In the genomic region with DNA sequence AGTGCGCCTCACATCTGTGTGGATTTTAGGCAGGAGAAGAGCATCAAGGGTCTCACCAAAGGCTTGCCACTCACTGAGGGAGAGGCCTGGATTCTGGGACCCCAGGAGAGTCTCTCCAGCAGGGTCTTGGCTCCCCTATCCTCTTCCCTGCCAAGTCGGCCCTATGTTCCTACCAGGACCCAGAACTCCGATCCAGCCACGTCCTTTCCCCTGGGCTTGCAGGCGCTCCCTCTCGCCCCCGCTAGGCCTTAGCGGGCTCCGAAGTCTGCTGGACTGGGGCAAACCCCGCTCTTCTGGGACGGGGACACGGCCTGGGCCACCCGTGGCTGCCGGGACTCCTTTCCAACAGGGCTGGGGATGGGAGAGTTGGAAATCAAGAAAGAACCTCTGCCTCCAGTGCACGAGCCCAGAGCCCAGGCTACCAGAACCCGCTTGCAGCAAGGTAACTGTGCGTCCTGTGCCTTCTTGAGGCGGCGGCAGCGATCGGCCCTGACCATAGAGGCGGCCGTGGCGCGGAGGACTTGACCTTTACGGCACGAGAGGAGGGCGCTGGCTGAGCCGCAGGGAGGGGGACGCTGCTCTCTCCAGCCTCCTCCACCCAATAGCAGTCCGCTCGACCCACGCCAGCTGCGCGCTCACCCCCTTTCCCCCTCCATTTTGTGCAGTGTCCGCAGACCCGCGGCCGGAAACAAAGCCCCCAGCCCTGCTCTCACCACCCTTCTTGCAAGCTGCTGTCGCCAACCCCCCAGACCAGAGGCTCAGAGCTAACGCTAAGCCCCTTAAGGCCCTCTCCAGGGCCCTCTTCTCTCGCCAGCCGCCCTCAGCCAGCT, we compare ENCODE assay signal across 1 cellular context.
TF ChIP-seq lines count a peak whose summit lies in the region.

No MANE protein-coding gene starts in this region.

TF ChIP-seq in HepG2, 621 proteins besides CTCF, POLR2A, EP300 and RAD21:
- TF ChIP-seq SRSF4 (IDR thresholded peaks at IDR 0.05; ENCODE audit: low read depth, low read length, poor library complexity, severe bottlenecking) (no peak), ZNF251 (CRISPR knock-in tag; IDR thresholded peaks at IDR 0.05) (no peak), ZNF607 (CRISPR knock-in tag; IDR thresholded peaks at IDR 0.05; ENCODE audit: borderline replicate concordance) (no peak), ZNF274 (CRISPR knock-in tag; IDR thresholded peaks at IDR 0.05) (no peak), KMT2A (CRISPR knock-in tag; IDR thresholded peaks at IDR 0.05) (no peak), RBM22 (optimal IDR thresholded peaks at IDR 0.05; ENCODE audit: low read length) (no peak), FOXO1 (CRISPR knock-in tag; IDR thresholded peaks at IDR 0.05) (no peak), ZNF460 (CRISPR knock-in tag; IDR thresholded peaks at IDR 0.05; ENCODE audit: borderline replicate concordance) (no peak), ZNF75D (CRISPR knock-in tag; IDR thresholded peaks at IDR 0.05; ENCODE audit: borderline replicate concordance) (no peak), ZNF782 (CRISPR knock-in tag; IDR thresholded peaks at IDR 0.05; ENCODE audit: borderline replicate concordance) (no peak), ZNF282 (IDR thresholded peaks at IDR 0.05; ENCODE audit: partially characterized antibody) (no peak), ZFP62 (CRISPR knock-in tag; IDR thresholded peaks at IDR 0.05) (no peak), ZNF143 (CRISPR knock-in tag; IDR thresholded peaks at IDR 0.05) (no peak)
- TF ChIP-seq, protein P1, sequence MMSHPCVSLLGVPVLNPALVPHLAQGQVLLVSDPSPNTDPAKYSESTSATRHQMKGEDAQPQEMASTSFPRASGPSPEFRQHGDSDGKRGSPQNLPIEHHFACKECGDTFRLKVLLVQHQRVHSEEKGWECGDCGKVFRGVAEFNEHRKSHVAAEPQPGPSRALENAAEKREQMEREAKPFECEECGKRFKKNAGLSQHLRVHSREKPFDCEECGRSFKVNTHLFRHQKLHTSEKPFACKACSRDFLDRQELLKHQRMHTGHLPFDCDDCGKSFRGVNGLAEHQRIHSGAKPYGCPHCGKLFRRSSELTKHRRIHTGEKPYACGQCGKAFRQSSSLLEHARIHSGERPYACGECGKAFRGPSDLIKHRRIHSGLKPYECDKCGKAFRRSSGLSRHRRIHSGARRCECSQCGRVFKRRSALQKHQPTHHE (CRISPR knock-in tag; IDR thresholded peaks at IDR 0.05; ENCODE audit: borderline replicate concordance): no peak
- TF ChIP-seq, protein P2, sequence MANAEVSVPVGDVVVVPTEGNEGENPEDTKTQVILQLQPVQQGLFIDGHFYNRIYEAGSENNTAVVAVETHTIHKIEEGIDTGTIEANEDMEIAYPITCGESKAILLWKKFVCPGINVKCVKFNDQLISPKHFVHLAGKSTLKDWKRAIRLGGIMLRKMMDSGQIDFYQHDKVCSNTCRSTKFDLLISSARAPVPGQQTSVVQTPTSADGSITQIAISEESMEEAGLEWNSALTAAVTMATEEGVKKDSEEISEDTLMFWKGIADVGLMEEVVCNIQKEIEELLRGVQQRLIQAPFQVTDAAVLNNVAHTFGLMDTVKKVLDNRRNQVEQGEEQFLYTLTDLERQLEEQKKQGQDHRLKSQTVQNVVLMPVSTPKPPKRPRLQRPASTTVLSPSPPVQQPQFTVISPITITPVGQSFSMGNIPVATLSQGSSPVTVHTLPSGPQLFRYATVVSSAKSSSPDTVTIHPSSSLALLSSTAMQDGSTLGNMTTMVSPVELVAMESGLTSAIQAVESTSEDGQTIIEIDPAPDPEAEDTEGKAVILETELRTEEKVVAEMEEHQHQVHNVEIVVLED (CRISPR knock-in tag; IDR thresholded peaks at IDR 0.05; ENCODE audit: borderline replicate concordance): no peak
- TF ChIP-seq, protein P3, sequence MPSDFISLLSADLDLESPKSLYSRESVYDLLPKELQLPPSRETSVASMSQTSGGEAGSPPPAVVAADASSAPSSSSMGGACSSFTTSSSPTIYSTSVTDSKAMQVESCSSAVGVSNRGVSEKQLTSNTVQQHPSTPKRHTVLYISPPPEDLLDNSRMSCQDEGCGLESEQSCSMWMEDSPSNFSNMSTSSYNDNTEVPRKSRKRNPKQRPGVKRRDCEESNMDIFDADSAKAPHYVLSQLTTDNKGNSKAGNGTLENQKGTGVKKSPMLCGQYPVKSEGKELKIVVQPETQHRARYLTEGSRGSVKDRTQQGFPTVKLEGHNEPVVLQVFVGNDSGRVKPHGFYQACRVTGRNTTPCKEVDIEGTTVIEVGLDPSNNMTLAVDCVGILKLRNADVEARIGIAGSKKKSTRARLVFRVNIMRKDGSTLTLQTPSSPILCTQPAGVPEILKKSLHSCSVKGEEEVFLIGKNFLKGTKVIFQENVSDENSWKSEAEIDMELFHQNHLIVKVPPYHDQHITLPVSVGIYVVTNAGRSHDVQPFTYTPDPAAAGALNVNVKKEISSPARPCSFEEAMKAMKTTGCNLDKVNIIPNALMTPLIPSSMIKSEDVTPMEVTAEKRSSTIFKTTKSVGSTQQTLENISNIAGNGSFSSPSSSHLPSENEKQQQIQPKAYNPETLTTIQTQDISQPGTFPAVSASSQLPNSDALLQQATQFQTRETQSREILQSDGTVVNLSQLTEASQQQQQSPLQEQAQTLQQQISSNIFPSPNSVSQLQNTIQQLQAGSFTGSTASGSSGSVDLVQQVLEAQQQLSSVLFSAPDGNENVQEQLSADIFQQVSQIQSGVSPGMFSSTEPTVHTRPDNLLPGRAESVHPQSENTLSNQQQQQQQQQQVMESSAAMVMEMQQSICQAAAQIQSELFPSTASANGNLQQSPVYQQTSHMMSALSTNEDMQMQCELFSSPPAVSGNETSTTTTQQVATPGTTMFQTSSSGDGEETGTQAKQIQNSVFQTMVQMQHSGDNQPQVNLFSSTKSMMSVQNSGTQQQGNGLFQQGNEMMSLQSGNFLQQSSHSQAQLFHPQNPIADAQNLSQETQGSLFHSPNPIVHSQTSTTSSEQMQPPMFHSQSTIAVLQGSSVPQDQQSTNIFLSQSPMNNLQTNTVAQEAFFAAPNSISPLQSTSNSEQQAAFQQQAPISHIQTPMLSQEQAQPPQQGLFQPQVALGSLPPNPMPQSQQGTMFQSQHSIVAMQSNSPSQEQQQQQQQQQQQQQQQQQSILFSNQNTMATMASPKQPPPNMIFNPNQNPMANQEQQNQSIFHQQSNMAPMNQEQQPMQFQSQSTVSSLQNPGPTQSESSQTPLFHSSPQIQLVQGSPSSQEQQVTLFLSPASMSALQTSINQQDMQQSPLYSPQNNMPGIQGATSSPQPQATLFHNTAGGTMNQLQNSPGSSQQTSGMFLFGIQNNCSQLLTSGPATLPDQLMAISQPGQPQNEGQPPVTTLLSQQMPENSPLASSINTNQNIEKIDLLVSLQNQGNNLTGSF (CRISPR knock-in tag; IDR thresholded peaks at IDR 0.05): no peak
- TF ChIP-seq, protein P4, sequence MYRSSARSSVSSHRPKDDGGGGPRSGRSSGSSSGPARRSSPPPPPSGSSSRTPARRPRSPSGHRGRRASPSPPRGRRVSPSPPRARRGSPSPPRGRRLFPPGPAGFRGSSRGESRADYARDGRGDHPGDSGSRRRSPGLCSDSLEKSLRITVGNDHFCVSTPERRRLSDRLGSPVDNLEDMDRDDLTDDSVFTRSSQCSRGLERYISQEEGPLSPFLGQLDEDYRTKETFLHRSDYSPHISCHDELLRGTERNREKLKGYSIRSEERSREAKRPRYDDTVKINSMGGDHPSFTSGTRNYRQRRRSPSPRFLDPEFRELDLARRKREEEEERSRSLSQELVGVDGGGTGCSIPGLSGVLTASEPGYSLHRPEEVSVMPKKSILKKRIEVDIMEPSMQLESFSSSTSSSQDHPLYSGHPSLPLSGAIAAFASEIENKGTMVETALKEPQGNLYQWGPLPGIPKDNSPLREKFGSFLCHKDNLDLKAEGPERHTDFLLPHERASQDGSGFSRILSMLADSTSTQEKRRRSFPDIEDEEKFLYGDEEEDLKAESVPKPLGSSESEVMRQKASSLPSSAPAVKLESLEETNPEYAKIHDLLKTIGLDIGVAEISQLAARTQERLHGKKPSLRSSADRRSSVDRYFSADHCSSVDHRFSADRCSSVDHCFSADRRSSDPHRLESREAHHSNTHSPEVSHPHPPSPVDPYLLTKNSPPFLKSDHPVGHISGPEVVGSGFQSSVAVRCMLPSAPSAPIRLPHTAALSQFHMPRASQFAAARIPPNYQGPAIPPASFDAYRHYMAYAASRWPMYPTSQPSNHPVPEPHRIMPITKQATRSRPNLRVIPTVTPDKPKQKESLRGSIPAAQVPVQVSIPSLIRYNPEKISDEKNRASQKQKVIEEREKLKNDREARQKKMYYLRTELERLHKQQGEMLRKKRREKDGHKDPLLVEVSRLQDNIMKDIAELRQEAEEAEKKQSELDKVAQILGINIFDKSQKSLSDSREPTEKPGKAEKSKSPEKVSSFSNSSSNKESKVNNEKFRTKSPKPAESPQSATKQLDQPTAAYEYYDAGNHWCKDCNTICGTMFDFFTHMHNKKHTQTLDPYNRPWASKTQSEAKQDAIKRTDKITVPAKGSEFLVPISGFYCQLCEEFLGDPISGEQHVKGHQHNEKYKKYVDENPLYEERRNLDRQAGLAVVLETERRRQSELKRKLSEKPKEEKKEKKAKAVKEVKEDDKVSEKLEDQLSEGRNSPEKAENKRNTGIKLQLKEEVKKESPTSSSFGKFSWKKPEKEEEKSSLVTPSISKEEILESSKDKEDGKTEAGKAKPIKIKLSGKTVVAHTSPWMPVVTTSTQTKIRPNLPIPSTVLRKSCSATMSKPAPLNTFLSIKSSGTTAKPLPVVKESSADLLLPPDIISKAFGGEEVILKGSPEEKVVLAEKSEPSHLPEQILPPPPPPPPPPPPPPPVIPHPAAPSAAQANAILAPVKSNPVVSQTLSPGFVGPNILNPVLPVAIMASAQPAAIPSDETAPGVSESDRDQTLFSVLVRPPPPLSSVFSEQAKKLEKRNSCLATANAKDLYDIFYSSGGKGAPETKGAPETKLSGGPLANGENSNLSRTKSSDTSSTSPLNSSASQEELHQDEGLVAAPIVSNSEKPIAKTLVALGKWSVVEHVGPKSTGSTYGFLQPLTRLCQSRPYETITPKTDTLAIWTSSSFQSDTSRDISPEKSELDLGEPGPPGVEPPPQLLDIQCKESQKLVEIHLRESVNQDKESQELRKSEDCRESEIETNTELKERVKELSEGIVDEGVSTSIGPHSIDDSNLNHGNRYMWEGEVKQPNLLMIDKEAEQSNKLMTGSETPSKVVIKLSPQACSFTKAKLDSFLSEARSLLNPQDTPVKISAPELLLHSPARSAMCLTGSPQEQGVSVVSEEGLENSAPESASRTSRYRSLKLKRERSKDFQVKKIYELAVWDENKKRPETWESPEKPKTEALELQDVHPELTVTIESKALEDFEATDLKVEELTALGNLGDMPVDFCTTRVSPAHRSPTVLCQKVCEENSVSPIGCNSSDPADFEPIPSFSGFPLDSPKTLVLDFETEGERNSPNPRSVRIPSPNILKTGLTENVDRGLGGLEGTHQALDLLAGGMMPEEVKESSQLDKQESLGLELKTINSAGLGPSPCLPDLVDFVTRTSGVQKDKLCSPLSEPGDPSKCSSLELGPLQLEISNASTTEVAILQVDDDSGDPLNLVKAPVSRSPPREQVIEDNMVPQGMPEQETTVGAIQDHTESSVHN (CRISPR knock-in tag; IDR thresholded peaks at IDR 0.05): no peak
